Comparison of ENCODE assay signal across 30 cellular contexts in genomic region chr2:95709831-95710230, GRCh38.
"Had no signal": no experiment of that assay in that cellular context is flagged by ENCODE, and none has a peak within 500 bp of the region (broad histone marks: within the 10 kb centered on the region; RNA-seq: fewer than 3 reads in every experiment).

No MANE protein-coding gene starts in this region.

- H3K4me1 Mint-ChIP-seq: activated CD4-positive, alpha-beta memory T cell treated with anti-CD3 and anti-CD28 coated beads, Interleukin-2, amount 10 ng/mL, durations not matched to agents 7 days and 5 days; activated CD4-positive, alpha-beta T cell treated with anti-CD3 and anti-CD28 coated beads, Interleukin-2, amount 10 ng/mL, durations not matched to agents 7 days and 5 days; activated naive CD4-positive, alpha-beta T cell treated with anti-CD3 and anti-CD28 coated beads, Interleukin-2, amount 50 U/mL, for 24 hours; activated naive CD8-positive, alpha-beta T cell treated with anti-CD3 and anti-CD28 coated beads for 36 hours; activated naive CD8-positive, alpha-beta T cell treated with anti-CD3 and anti-CD28 coated beads, Interleukin-2, amount 50 U/mL, for 24 hours; activated T-helper 17 cell treated with anti-CD3 and anti-CD28 coated beads, Interleukin-2, amount 50 U/mL, for 72 hours had no signal

- DNase-seq: activated CD4-positive, alpha-beta memory T cell treated with anti-CD3 and anti-CD28 coated beads, Interleukin-2, amount 10 ng/mL, durations not matched to agents 7 days and 5 days; activated CD4-positive, alpha-beta T cell treated with anti-CD3 and anti-CD28 coated beads for 1 hour; activated CD4-positive, alpha-beta T cell treated with anti-CD3 and anti-CD28 coated beads for 4 hours; activated CD4-positive, alpha-beta T cell treated with anti-CD3 and anti-CD28 coated beads, Interleukin-2, amount 10 ng/mL, durations not matched to agents 7 days and 5 days; activated CD4-positive, alpha-beta T cell treated with anti-CD3 and anti-CD28 coated beads, Interleukin-2, amount 50 U/mL, for 4 hours; activated CD8-positive, alpha-beta memory T cell treated with anti-CD3 and anti-CD28 coated beads for 24 hours; activated effector memory CD4-positive, alpha-beta T cell treated with Interleukin-2 at 50 U/mL for 16 hours; activated gamma-delta T cell treated with Interleukin-2 at 50 U/mL for 16 hours; activated naive CD4-positive, alpha-beta T cell treated with Interleukin-2 at 50 U/mL for 16 hours; activated naive CD8-positive, alpha-beta T cell treated with anti-CD3 and anti-CD28 coated beads for 36 hours; activated naive CD8-positive, alpha-beta T cell treated with anti-CD3 and anti-CD28 coated beads, Interleukin-2, amount 50 U/mL, for 24 hours; activated T-cell treated with anti-CD3 and anti-CD28 coated beads, Interleukin-2, amount 50 U/mL, for 4 hours; adrenal gland; amygdala; aorta; body of pancreas; caudate nucleus; cortex of kidney; dermis blood vessel endothelial cell; effector CD4-positive, alpha-beta T cell; effector memory CD8-positive, alpha-beta T cell; esophagus squamous epithelium; T-helper 2 cell had no signal

- H3K36me3 Mint-ChIP-seq: activated naive CD4-positive, alpha-beta T cell treated with anti-CD3 and anti-CD28 coated beads, Interleukin-2, amount 50 U/mL, for 24 hours; activated naive CD8-positive, alpha-beta T cell treated with anti-CD3 and anti-CD28 coated beads for 36 hours; WTC11 had no signal

- H3K9me3 Mint-ChIP-seq: activated CD4-positive, alpha-beta memory T cell treated with anti-CD3 and anti-CD28 coated beads, Interleukin-2, amount 10 ng/mL, durations not matched to agents 7 days and 5 days; activated naive CD4-positive, alpha-beta T cell treated with anti-CD3 and anti-CD28 coated beads, Interleukin-2, amount 50 U/mL, for 24 hours; activated naive CD8-positive, alpha-beta T cell treated with anti-CD3 and anti-CD28 coated beads for 36 hours; activated naive CD8-positive, alpha-beta T cell treated with anti-CD3 and anti-CD28 coated beads, Interleukin-2, amount 50 U/mL, for 24 hours; activated T-cell treated with anti-CD3 and anti-CD28 coated beads, Interleukin-2, amount 50 U/mL, for 4 hours; activated T-helper 17 cell treated with anti-CD3 and anti-CD28 coated beads, Interleukin-2, amount 50 U/mL, for 72 hours; effector memory CD8-positive, alpha-beta T cell had no signal

- ATAC-seq: activated naive CD8-positive, alpha-beta T cell treated with anti-CD3 and anti-CD28 coated beads, Interleukin-2, amount 50 U/mL, for 24 hours; activated T-cell treated with anti-CD3 and anti-CD28 coated beads, Interleukin-2, amount 50 U/mL, for 4 hours; activated T-helper 17 cell treated with anti-CD3 and anti-CD28 coated beads, Interleukin-2, amount 50 U/mL, for 72 hours; body of pancreas; effector memory CD8-positive, alpha-beta T cell; WTC11 had no signal

- H3K27me3 Mint-ChIP-seq: activated naive CD4-positive, alpha-beta T cell treated with anti-CD3 and anti-CD28 coated beads, Interleukin-2, amount 50 U/mL, for 24 hours had no signal

- H3K4me3 Mint-ChIP-seq: activated CD4-positive, alpha-beta memory T cell treated with anti-CD3 and anti-CD28 coated beads, Interleukin-2, amount 10 ng/mL, durations not matched to agents 7 days and 5 days; activated CD4-positive, alpha-beta T cell treated with anti-CD3 and anti-CD28 coated beads, Interleukin-2, amount 10 ng/mL, durations not matched to agents 7 days and 5 days; activated naive CD4-positive, alpha-beta T cell treated with anti-CD3 and anti-CD28 coated beads, Interleukin-2, amount 50 U/mL, for 24 hours; activated naive CD8-positive, alpha-beta T cell treated with anti-CD3 and anti-CD28 coated beads for 36 hours; activated naive CD8-positive, alpha-beta T cell treated with anti-CD3 and anti-CD28 coated beads, Interleukin-2, amount 50 U/mL, for 24 hours; activated T-cell treated with anti-CD3 and anti-CD28 coated beads, Interleukin-2, amount 50 U/mL, for 4 hours; activated T-helper 17 cell treated with anti-CD3 and anti-CD28 coated beads, Interleukin-2, amount 50 U/mL, for 72 hours; effector memory CD8-positive, alpha-beta T cell; WTC11 had no signal

- H3K27ac Mint-ChIP-seq: activated CD4-positive, alpha-beta memory T cell treated with anti-CD3 and anti-CD28 coated beads, Interleukin-2, amount 10 ng/mL, durations not matched to agents 7 days and 5 days; activated CD4-positive, alpha-beta T cell treated with anti-CD3 and anti-CD28 coated beads, Interleukin-2, amount 10 ng/mL, durations not matched to agents 7 days and 5 days; activated naive CD4-positive, alpha-beta T cell treated with anti-CD3 and anti-CD28 coated beads, Interleukin-2, amount 50 U/mL, for 24 hours; activated naive CD8-positive, alpha-beta T cell treated with anti-CD3 and anti-CD28 coated beads for 36 hours; activated naive CD8-positive, alpha-beta T cell treated with anti-CD3 and anti-CD28 coated beads, Interleukin-2, amount 50 U/mL, for 24 hours; activated T-helper 17 cell treated with anti-CD3 and anti-CD28 coated beads, Interleukin-2, amount 50 U/mL, for 72 hours; effector memory CD8-positive, alpha-beta T cell; WTC11 had no signal

- FAIRE-seq: colon, endothelial cell of umbilical vein, frontal cortex, TTC549 had no signal
